Comparison of ENCODE assay signal across 14 cellular contexts in genomic region chr9:19119801-19120440, GRCh38. TPM values are rescaled to one million over a fixed set of nuclear protein-coding genes. Genes with fewer than 3 reads are reported as not detected.
DNase-seq lines count a peak whose midpoint lies in the region; ATAC-seq and TF ChIP-seq lines count a peak whose summit lies in the region.
"Had no signal": no experiment of that assay in that cellular context is flagged by ENCODE, and none has a peak within 500 bp of the region (broad histone marks: within the 10 kb centered on the region; RNA-seq: fewer than 3 reads in every experiment).

No MANE protein-coding gene starts in this region.

- no peak overlapping the region; a peak in 1 of 22 replicates for H3K9ac ChIP-seq in BLaER1 treated with 17β-estradiol and CSF1 and Interleukin-3, amounts not matched to agents 10 nM and 100 nM
- no peak overlapping the region for H3K9ac ChIP-seq in GM23248

- H3K27ac ChIP-seq in BLaER1 treated with 17β-estradiol and CSF1 and Interleukin-3, amounts not matched to agents 10 nM and 100 nM: peak overlapping the region in 6 of 11 experiments; percentile 6 to 62 (median 36); a peak in 6 of 22 replicates
- H3K27ac ChIP-seq in GM23248: peak overlapping the region; percentile 55

- H3K79me2 ChIP-seq in GM23248 (ENCODE audit: insufficient read depth): peaks cover 45% of the 10 kb centered on the region

- peaks cover 95 to 100% (median 99%) of the 10 kb centered on the region in 11 experiments for H3K36me3 ChIP-seq in BLaER1 treated with 17β-estradiol and CSF1 and Interleukin-3, amounts not matched to agents 10 nM and 100 nM
- peaks cover 72% of the 10 kb centered on the region for H3K36me3 ChIP-seq in GM23248 (ENCODE audit: low read depth)

- peaks cover 85% of the 10 kb centered on the region for H3F3A ChIP-seq in GM23248 (ENCODE audit: insufficient read depth)

- H3K4me3 Mint-ChIP-seq in dendritic cell treated with granulocyte-macrophage colony-stimulating factor and Interleukin-4, amounts not matched to agents 40 ng/mL and 50 ng/mL, for 4 days: no peak overlapping the region
- no peak overlapping the region for H3K4me3 Mint-ChIP-seq in neural crest cell
- H3K4me3 Mint-ChIP-seq: activated CD4-positive, alpha-beta T cell treated with anti-CD3 and anti-CD28 coated beads, Interleukin-2, amount 10 ng/mL, durations not matched to agents 24 days and 14 days; activated naive CD4-positive, alpha-beta T cell treated with anti-CD3 and anti-CD28 coated beads for 36 hours had no signal

- intact Hi-C loops in dendritic cell treated with granulocyte-macrophage colony-stimulating factor and Interleukin-4, amounts not matched to agents 40 ng/mL and 50 ng/mL, for 4 days (cut with micrococcal nuclease): no loop called here

- no peaks in the 10 kb centered on the region for H3K9me3 Mint-ChIP-seq in dendritic cell treated with granulocyte-macrophage colony-stimulating factor and Interleukin-4, amounts not matched to agents 40 ng/mL and 50 ng/mL, for 4 days
- H3K9me3 Mint-ChIP-seq in neural crest cell: no peaks in the 10 kb centered on the region
- H3K9me3 Mint-ChIP-seq: activated CD4-positive, alpha-beta T cell treated with anti-CD3 and anti-CD28 coated beads, Interleukin-2, amount 10 ng/mL, durations not matched to agents 24 days and 14 days; activated naive CD4-positive, alpha-beta T cell treated with anti-CD3 and anti-CD28 coated beads for 36 hours had no signal

- no peaks in the 10 kb centered on the region for H3K9me3 ChIP-seq in BLaER1 treated with 17β-estradiol and CSF1 and Interleukin-3, amounts not matched to agents 10 nM and 100 nM (replicated peaks in 1 of 11)
- H3K9me3 ChIP-seq in GM23248 (ENCODE audit: low read depth): no peaks in the 10 kb centered on the region
- H3K9me3 ChIP-seq: thoracic aorta had no signal

- DNase-seq in GM23248: no peak
- no peak for DNase-seq in neural crest cell (ENCODE audit: low read depth, low spot score)
- DNase-seq in HT-29 (ENCODE audit: low spot score): no peak
- DNase-seq in RPMI8226: no peak
- DNase-seq: activated CD4-positive, alpha-beta T cell treated with anti-CD3 and anti-CD28 coated beads, Interleukin-2, amount 10 ng/mL, durations not matched to agents 24 days and 14 days; activated naive CD4-positive, alpha-beta T cell treated with anti-CD3 and anti-CD28 coated beads for 36 hours; midbrain; NCI-H1092 treated with DMSO at 0.1 percent for 48 hours; NCI-H510A treated with DMSO at 0.1 percent for 48 hours had no signal

- no peaks in the 10 kb centered on the region for H3K27me3 ChIP-seq in BLaER1 treated with 17β-estradiol and CSF1 and Interleukin-3, amounts not matched to agents 10 nM and 100 nM
- no peaks in the 10 kb centered on the region for H3K27me3 ChIP-seq in GM23248 (replicated peaks; ENCODE audit: insufficient read depth)

- H3K4me2 ChIP-seq in BLaER1 treated with 17β-estradiol and CSF1 and Interleukin-3, amounts not matched to agents 10 nM and 100 nM: peak overlapping the region in 6 of 11 experiments; percentile 2 to 97 (median 68); a peak in 10 of 22 replicates
- H3K4me2 ChIP-seq in GM23248 (ENCODE audit: unreplicated experiment): peak overlapping the region; percentile 45

- in situ Hi-C loops in GM23248 (cut with MboI): no loop called here

- H3K27ac Mint-ChIP-seq in dendritic cell treated with granulocyte-macrophage colony-stimulating factor and Interleukin-4, amounts not matched to agents 40 ng/mL and 50 ng/mL, for 4 days: peak overlapping the region; percentile 53
- peak overlapping the region; percentile 75 for H3K27ac Mint-ChIP-seq in neural crest cell (ENCODE audit: unreplicated experiment)
- H3K27ac Mint-ChIP-seq: activated CD4-positive, alpha-beta T cell treated with anti-CD3 and anti-CD28 coated beads, Interleukin-2, amount 10 ng/mL, durations not matched to agents 24 days and 14 days; activated naive CD4-positive, alpha-beta T cell treated with anti-CD3 and anti-CD28 coated beads for 36 hours had no signal

- ATAC-seq in GM19463 (IDR thresholded peaks at IDR 0.05; ENCODE audit: unreplicated experiment) (no peak), GM19351 (IDR thresholded peaks at IDR 0.05; ENCODE audit: unreplicated experiment) (no peak)

- peaks cover 42% of the 10 kb centered on the region for H3K4me1 Mint-ChIP-seq in dendritic cell treated with granulocyte-macrophage colony-stimulating factor and Interleukin-4, amounts not matched to agents 40 ng/mL and 50 ng/mL, for 4 days (ENCODE audit: low read depth)
- peaks cover 15% of the 10 kb centered on the region for H3K4me1 Mint-ChIP-seq in neural crest cell

- H3K4me1 ChIP-seq in BLaER1 treated with 17β-estradiol and CSF1 and Interleukin-3, amounts not matched to agents 10 nM and 100 nM: peaks cover 13 to 99% (median 53%) of the 10 kb centered on the region in 10 experiments
- peaks cover 64% of the 10 kb centered on the region for H3K4me1 ChIP-seq in GM23248 (ENCODE audit: insufficient read depth)

- H4K20me1 ChIP-seq in BLaER1 treated with 17β-estradiol and CSF1 and Interleukin-3, amounts not matched to agents 10 nM and 100 nM: peaks cover 0 to 99% (median 32%) of the 10 kb centered on the region in 11 experiments; a peak in 14 of 22 replicates
- H4K20me1 ChIP-seq in GM23248 (ENCODE audit: insufficient read depth): no peaks in the 10 kb centered on the region

- no peaks in the 10 kb centered on the region for H3K9me2 ChIP-seq in GM23248 (ENCODE audit: insufficient read depth)

- H3K27me3 Mint-ChIP-seq in dendritic cell treated with granulocyte-macrophage colony-stimulating factor and Interleukin-4, amounts not matched to agents 40 ng/mL and 50 ng/mL, for 4 days: no peaks in the 10 kb centered on the region
- H3K27me3 Mint-ChIP-seq in neural crest cell (ENCODE audit: low read depth): no peaks in the 10 kb centered on the region
- H3K27me3 Mint-ChIP-seq: activated CD4-positive, alpha-beta T cell treated with anti-CD3 and anti-CD28 coated beads, Interleukin-2, amount 10 ng/mL, durations not matched to agents 24 days and 14 days had no signal

- TF ChIP-seq CTCF in neural crest cell (conservative IDR thresholded peaks at IDR 0.05): no peak

- peak overlapping the region in 1 of 10 experiments; percentile 16; a peak in 1 of 20 replicates for H3K4me3 ChIP-seq in BLaER1 treated with 17β-estradiol and CSF1 and Interleukin-3, amounts not matched to agents 10 nM and 100 nM
- no peak overlapping the region for H3K4me3 ChIP-seq in GM23248
- H3K4me3 ChIP-seq: thoracic aorta had no signal

- peaks cover 90% of the 10 kb centered on the region for H3K36me3 Mint-ChIP-seq in dendritic cell treated with granulocyte-macrophage colony-stimulating factor and Interleukin-4, amounts not matched to agents 40 ng/mL and 50 ng/mL, for 4 days (ENCODE audit: low read depth)
- peaks cover 43% of the 10 kb centered on the region for H3K36me3 Mint-ChIP-seq in neural crest cell (ENCODE audit: low read depth)

- WGBS in GM23248 (ENCODE audit: low coverage in 1 of 2, low lambda C conversion rate in 2 of 2, missing lambda C conversion rate in 2 of 2), 2 experiments: 70 to 71% methylated on average over 7 of the region's 7 CpGs

- no peak overlapping the region for H2AFZ ChIP-seq in GM23248

RNA-seq across cellular contexts. Expression of gene PLIN2, which starts 7.4 kb away (rescaled TPM):
- 114 and 120 TPM in 2 replicates for total RNA-seq in GM23248 (2014; rRNA removed; shearing (Covaris generic))
- polyA plus RNA-seq in GM23248 (2016; fragmentation: Nextera tagmentation; extraction: Ambion mirVana): 136 and 141 TPM in 2 replicates
- 76.5 and 81.0 TPM in 2 replicates for total RNA-seq in neural crest cell
- total RNA-seq in HT-29 (2014; rRNA removed; shearing (Covaris generic)): 7.2 and 8.9 TPM in 2 replicates

RNA-seq across cellular contexts. Expression of gene HAUS6, which starts 17.2 kb away (rescaled TPM):
- total RNA-seq in GM23248 (2014; rRNA removed; shearing (Covaris generic)): 9.4 and 12.5 TPM in 2 replicates
- 7.0 and 7.7 TPM in 2 replicates for polyA plus RNA-seq in GM23248 (2016; fragmentation: Nextera tagmentation; extraction: Ambion mirVana)
- 36.2 and 36.7 TPM in 2 replicates for total RNA-seq in neural crest cell
- 9.8 and 9.9 TPM in 2 replicates for total RNA-seq in HT-29 (2014; rRNA removed; shearing (Covaris generic))
